Comparison of ENCODE assay signal across 1 cellular context in the genomic region with DNA sequence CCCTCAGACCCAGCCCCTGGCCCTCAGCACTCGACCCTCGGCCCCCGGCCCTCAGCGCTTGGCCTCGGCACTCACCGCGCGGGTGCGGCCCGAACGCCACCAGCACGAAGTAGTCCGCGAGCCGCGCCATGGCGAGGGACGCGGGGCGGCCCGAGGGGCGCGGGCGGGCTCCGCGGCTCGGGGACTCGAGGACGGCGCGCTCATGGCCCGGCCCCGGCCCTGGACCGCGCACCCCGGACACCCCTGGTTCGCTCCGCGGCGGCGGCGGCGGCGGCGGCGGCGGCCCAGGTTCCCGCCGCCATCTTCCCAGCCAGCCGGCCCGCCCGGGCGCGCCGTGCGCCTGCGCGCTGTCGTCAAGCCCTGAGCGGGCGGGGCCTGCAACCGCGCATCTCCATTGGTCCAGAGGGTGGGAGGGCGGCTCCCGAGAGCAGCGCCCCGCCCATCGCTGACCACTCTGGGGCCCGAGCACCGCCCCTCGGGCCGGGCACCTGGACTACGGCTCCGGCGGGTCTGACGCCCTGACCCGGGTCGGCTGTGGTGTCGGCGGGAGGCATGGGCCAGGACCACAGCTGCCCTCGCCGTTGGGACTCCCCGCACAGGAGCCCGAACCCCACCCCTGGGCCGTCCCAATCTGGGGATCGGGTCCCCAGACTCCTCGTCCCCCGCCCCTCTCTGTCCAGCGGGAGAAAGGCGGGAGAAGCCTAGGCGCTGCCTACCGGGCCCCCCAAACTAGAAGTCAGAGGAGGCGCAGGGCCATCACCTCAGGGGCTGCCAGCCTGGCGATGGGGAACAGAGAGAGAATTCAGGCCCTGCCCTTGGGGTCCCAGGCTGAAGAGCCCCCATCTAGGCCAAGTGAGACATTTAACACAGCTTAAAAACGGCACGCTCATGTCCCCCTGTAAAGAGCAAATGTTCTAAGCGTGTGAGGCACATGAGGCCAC.
A peak's percentile ranks its signal among the peaks of the same experiment; 100 is the strongest.
TF ChIP-seq lines count a peak whose summit lies in the region.

A gene with protein sequence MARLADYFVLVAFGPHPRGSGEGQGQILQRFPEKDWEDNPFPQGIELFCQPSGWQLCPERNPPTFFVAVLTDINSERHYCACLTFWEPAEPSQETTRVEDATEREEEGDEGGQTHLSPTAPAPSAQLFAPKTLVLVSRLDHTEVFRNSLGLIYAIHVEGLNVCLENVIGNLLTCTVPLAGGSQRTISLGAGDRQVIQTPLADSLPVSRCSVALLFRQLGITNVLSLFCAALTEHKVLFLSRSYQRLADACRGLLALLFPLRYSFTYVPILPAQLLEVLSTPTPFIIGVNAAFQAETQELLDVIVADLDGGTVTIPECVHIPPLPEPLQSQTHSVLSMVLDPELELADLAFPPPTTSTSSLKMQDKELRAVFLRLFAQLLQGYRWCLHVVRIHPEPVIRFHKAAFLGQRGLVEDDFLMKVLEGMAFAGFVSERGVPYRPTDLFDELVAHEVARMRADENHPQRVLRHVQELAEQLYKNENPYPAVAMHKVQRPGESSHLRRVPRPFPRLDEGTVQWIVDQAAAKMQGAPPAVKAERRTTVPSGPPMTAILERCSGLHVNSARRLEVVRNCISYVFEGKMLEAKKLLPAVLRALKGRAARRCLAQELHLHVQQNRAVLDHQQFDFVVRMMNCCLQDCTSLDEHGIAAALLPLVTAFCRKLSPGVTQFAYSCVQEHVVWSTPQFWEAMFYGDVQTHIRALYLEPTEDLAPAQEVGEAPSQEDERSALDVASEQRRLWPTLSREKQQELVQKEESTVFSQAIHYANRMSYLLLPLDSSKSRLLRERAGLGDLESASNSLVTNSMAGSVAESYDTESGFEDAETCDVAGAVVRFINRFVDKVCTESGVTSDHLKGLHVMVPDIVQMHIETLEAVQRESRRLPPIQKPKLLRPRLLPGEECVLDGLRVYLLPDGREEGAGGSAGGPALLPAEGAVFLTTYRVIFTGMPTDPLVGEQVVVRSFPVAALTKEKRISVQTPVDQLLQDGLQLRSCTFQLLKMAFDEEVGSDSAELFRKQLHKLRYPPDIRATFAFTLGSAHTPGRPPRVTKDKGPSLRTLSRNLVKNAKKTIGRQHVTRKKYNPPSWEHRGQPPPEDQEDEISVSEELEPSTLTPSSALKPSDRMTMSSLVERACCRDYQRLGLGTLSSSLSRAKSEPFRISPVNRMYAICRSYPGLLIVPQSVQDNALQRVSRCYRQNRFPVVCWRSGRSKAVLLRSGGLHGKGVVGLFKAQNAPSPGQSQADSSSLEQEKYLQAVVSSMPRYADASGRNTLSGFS (N-terminal part only) (minus strand): TSS at position 325 of the 941 bp plus-strand sequence. CDS start 195 bp downstream, at position 130.

TF ChIP-seq in HepG2, 621 proteins besides CTCF, POLR2A, EP300 and RAD21 (continued from another document and continues in another):
- TF ChIP-seq, protein P1, sequence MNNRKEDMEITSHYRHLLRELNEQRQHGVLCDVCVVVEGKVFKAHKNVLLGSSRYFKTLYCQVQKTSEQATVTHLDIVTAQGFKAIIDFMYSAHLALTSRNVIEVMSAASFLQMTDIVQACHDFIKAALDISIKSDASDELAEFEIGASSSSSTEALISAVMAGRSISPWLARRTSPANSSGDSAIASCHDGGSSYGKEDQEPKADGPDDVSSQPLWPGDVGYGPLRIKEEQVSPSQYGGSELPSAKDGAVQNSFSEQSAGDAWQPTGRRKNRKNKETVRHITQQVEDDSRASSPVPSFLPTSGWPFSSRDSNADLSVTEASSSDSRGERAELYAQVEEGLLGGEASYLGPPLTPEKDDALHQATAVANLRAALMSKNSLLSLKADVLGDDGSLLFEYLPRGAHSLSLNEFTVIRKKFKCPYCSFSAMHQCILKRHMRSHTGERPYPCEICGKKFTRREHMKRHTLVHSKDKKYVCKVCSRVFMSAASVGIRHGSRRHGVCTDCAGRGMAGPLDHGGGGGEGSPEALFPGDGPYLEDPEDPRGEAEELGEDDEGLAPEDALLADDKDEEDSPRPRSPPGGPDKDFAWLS (CRISPR knock-in tag; IDR thresholded peaks at IDR 0.05; ENCODE audit: borderline replicate concordance) = no peak
- TF ChIP-seq GLI4 (CRISPR knock-in tag; IDR thresholded peaks at IDR 0.05; ENCODE audit: borderline replicate concordance) (no peak), ZNF224 (CRISPR knock-in tag; IDR thresholded peaks at IDR 0.05) (no peak), ZNF781 (CRISPR knock-in tag; IDR thresholded peaks at IDR 0.05; ENCODE audit: borderline replicate concordance, not compliant biosample characterization) (no peak), ZNF891 (CRISPR knock-in tag; IDR thresholded peaks at IDR 0.05) (0 out of 2 replicates have a peak, but pooled peaks have one; percentile 13), ZNF777 (CRISPR knock-in tag; IDR thresholded peaks at IDR 0.05) (0 out of 2 replicates have a peak, but pooled peaks have one; percentile 11), NR3C1 (CRISPR knock-in tag; IDR thresholded peaks at IDR 0.05) (no peak), ZKSCAN5 (CRISPR knock-in tag; IDR thresholded peaks at IDR 0.05) (no peak), ZNF530 (CRISPR knock-in tag; IDR thresholded peaks at IDR 0.05; ENCODE audit: low read depth) (no peak), CEBPB (IDR thresholded peaks at IDR 0.05; ENCODE audit: borderline replicate concordance, low read depth, low read length) (no peak), ISX (CRISPR knock-in tag; conservative IDR thresholded peaks at IDR 0.05) (no peak), GATAD2A (CRISPR knock-in tag; IDR thresholded peaks at IDR 0.05) (0 out of 2 replicates have a peak, but pooled peaks have one; percentile 14), DR1 (CRISPR knock-in tag; IDR thresholded peaks at IDR 0.05) (no peak), FOXJ3 (CRISPR knock-in tag; IDR thresholded peaks at IDR 0.05; ENCODE audit: borderline replicate concordance) (no peak), ZNF607 (CRISPR knock-in tag; IDR thresholded peaks at IDR 0.05; ENCODE audit: borderline replicate concordance) (0 out of 2 replicates have a peak, but pooled peaks have one; percentile 16), ZNF235 (CRISPR knock-in tag; IDR thresholded peaks at IDR 0.05; ENCODE audit: borderline replicate concordance) (peak; percentile 60; the same call in 1 of the 2 replicates)
- TF ChIP-seq, protein P2, sequence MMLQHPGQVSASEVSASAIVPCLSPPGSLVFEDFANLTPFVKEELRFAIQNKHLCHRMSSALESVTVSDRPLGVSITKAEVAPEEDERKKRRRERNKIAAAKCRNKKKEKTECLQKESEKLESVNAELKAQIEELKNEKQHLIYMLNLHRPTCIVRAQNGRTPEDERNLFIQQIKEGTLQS (CRISPR knock-in tag; IDR thresholded peaks at IDR 0.05) = no peak; the same call in 1 of the 2 replicates
- TF ChIP-seq, protein P3, sequence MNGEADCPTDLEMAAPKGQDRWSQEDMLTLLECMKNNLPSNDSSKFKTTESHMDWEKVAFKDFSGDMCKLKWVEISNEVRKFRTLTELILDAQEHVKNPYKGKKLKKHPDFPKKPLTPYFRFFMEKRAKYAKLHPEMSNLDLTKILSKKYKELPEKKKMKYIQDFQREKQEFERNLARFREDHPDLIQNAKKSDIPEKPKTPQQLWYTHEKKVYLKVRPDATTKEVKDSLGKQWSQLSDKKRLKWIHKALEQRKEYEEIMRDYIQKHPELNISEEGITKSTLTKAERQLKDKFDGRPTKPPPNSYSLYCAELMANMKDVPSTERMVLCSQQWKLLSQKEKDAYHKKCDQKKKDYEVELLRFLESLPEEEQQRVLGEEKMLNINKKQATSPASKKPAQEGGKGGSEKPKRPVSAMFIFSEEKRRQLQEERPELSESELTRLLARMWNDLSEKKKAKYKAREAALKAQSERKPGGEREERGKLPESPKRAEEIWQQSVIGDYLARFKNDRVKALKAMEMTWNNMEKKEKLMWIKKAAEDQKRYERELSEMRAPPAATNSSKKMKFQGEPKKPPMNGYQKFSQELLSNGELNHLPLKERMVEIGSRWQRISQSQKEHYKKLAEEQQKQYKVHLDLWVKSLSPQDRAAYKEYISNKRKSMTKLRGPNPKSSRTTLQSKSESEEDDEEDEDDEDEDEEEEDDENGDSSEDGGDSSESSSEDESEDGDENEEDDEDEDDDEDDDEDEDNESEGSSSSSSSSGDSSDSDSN (CRISPR knock-in tag; IDR thresholded peaks at IDR 0.05) = peak; percentile 32; the same call in 1 of the 2 replicates
- TF ChIP-seq, protein P4, sequence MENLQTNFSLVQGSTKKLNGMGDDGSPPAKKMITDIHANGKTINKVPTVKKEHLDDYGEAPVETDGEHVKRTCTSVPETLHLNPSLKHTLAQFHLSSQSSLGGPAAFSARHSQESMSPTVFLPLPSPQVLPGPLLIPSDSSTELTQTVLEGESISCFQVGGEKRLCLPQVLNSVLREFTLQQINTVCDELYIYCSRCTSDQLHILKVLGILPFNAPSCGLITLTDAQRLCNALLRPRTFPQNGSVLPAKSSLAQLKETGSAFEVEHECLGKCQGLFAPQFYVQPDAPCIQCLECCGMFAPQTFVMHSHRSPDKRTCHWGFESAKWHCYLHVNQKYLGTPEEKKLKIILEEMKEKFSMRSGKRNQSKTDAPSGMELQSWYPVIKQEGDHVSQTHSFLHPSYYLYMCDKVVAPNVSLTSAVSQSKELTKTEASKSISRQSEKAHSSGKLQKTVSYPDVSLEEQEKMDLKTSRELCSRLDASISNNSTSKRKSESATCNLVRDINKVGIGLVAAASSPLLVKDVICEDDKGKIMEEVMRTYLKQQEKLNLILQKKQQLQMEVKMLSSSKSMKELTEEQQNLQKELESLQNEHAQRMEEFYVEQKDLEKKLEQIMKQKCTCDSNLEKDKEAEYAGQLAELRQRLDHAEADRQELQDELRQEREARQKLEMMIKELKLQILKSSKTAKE (CRISPR knock-in tag; IDR thresholded peaks at IDR 0.05; ENCODE audit: borderline replicate concordance) = no peak
- TF ChIP-seq, protein P5, sequence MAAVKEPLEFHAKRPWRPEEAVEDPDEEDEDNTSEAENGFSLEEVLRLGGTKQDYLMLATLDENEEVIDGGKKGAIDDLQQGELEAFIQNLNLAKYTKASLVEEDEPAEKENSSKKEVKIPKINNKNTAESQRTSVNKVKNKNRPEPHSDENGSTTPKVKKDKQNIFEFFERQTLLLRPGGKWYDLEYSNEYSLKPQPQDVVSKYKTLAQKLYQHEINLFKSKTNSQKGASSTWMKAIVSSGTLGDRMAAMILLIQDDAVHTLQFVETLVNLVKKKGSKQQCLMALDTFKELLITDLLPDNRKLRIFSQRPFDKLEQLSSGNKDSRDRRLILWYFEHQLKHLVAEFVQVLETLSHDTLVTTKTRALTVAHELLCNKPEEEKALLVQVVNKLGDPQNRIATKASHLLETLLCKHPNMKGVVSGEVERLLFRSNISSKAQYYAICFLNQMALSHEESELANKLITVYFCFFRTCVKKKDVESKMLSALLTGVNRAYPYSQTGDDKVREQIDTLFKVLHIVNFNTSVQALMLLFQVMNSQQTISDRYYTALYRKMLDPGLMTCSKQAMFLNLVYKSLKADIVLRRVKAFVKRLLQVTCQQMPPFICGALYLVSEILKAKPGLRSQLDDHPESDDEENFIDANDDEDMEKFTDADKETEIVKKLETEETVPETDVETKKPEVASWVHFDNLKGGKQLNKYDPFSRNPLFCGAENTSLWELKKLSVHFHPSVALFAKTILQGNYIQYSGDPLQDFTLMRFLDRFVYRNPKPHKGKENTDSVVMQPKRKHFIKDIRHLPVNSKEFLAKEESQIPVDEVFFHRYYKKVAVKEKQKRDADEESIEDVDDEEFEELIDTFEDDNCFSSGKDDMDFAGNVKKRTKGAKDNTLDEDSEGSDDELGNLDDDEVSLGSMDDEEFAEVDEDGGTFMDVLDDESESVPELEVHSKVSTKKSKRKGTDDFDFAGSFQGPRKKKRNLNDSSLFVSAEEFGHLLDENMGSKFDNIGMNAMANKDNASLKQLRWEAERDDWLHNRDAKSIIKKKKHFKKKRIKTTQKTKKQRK (IDR thresholded peaks at IDR 0.05; ENCODE audit: low read length) = no peak
- TF ChIP-seq, protein P6, sequence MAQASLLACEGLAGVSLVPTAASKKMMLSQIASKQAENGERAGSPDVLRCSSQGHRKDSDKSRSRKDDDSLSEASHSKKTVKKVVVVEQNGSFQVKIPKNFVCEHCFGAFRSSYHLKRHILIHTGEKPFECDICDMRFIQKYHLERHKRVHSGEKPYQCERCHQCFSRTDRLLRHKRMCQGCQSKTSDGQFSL (CRISPR knock-in tag; IDR thresholded peaks at IDR 0.05) = no peak
- TF ChIP-seq, protein P7, sequence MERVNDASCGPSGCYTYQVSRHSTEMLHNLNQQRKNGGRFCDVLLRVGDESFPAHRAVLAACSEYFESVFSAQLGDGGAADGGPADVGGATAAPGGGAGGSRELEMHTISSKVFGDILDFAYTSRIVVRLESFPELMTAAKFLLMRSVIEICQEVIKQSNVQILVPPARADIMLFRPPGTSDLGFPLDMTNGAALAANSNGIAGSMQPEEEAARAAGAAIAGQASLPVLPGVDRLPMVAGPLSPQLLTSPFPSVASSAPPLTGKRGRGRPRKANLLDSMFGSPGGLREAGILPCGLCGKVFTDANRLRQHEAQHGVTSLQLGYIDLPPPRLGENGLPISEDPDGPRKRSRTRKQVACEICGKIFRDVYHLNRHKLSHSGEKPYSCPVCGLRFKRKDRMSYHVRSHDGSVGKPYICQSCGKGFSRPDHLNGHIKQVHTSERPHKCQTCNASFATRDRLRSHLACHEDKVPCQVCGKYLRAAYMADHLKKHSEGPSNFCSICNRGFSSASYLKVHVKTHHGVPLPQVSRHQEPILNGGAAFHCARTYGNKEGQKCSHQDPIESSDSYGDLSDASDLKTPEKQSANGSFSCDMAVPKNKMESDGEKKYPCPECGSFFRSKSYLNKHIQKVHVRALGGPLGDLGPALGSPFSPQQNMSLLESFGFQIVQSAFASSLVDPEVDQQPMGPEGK (CRISPR knock-in tag; IDR thresholded peaks at IDR 0.05) = peak; percentile 39; the same call in 1 of the 2 replicates
- TF ChIP-seq, protein P8, sequence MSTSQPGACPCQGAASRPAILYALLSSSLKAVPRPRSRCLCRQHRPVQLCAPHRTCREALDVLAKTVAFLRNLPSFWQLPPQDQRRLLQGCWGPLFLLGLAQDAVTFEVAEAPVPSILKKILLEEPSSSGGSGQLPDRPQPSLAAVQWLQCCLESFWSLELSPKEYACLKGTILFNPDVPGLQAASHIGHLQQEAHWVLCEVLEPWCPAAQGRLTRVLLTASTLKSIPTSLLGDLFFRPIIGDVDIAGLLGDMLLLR (CRISPR knock-in tag; IDR thresholded peaks at IDR 0.05) = no peak
